11 cellular contexts compared by ENCODE assay signal in genomic region chr2:157840568-157841156, GRCh38. TPM values are rescaled to one million over a fixed set of nuclear protein-coding genes. Genes with fewer than 3 reads are reported as not detected.
DNase-seq lines count a peak whose midpoint lies in the region; ATAC-seq, FAIRE-seq and TF ChIP-seq lines count a peak whose summit lies in the region.
"Had no signal": no experiment of that assay in that cellular context is flagged by ENCODE, and none has a peak within 500 bp of the region (broad histone marks: within the 10 kb centered on the region; RNA-seq: fewer than 3 reads in every experiment).

No MANE protein-coding gene starts in this region.

- no peak overlapping the region for H3K18ac ChIP-seq in IMR-90 (ENCODE audit: low read depth, low read length)

- H2BK15ac ChIP-seq in IMR-90 (ENCODE audit: low read depth, low read length), result no peak overlapping the region

- H3K27me3 Mint-ChIP-seq in astrocyte (ENCODE audit: low read depth, unreplicated experiment), result no peaks in the 10 kb centered on the region
- H3K27me3 Mint-ChIP-seq: CD4-positive, alpha-beta T cell had no signal

- no peak overlapping the region for H2AK9ac ChIP-seq in IMR-90 (replicated peaks; ENCODE audit: low read depth, low read length, poor library complexity)

- H3K36me3 Mint-ChIP-seq in astrocyte (ENCODE audit: low read depth, unreplicated experiment), result peaks cover 15% of the 10 kb centered on the region

- no peaks in the 10 kb centered on the region for H3K9me3 Mint-ChIP-seq in astrocyte (ENCODE audit: unreplicated experiment)
- H3K9me3 Mint-ChIP-seq: CD4-positive, alpha-beta T cell had no signal

- H3K27ac ChIP-seq in IMR-90 (ENCODE audit: insufficient read depth, low read length) (no peak overlapping the region), astrocyte (ENCODE audit: low read depth, low read length) (no peak overlapping the region), right atrium auricular region (peak overlapping the region; percentile 81)

- peaks cover 27% of the 10 kb centered on the region for H3K4me1 ChIP-seq in IMR-90 (ENCODE audit: control insufficient read depth, insufficient read depth, low read length)
- peaks cover 52% of the 10 kb centered on the region for H3K4me1 ChIP-seq in astrocyte (ENCODE audit: insufficient read depth, low read length)
- peaks cover 0 to 98% of the 10 kb centered on the region in 2 donors for H3K4me1 ChIP-seq in right atrium auricular region

- no peak overlapping the region for H4K8ac ChIP-seq in IMR-90 (ENCODE audit: low read depth in 2 of 2, low read length in 2 of 2)

- H3K4ac ChIP-seq in IMR-90 (ENCODE audit: low read depth, low read length), result no peak overlapping the region

- dilution Hi-C loops in IMR-90 (cut with HindIII; ENCODE audit: low sequenced_read_pairs, unreplicated experiment), result no loop called here

- TF ChIP-seq POLR2A in IMR-90 (IDR thresholded peaks at IDR 0.05; ENCODE audit: low read depth, low read length), result no peak

- H3K36me3 ChIP-seq in IMR-90 (ENCODE audit: control insufficient read depth, insufficient read depth, low read length), result peaks cover 1% of the 10 kb centered on the region; the same call in 1 of the 2 replicates
- no peaks in the 10 kb centered on the region for H3K36me3 ChIP-seq in astrocyte (ENCODE audit: insufficient read depth, low read length)
- H3K36me3 ChIP-seq in right atrium auricular region, result no peaks in the 10 kb centered on the region

- H3K9me1 ChIP-seq in IMR-90 (ENCODE audit: insufficient read depth, low read length), result peaks cover 38% of the 10 kb centered on the region

- H3K9ac ChIP-seq in IMR-90 (ENCODE audit: low read depth, low read length) (no peak overlapping the region), astrocyte (ENCODE audit: low read length) (no peak overlapping the region)

- peaks cover 46 to 83% of the 10 kb centered on the region in 2 experiments for H3K79me1 ChIP-seq in IMR-90 (ENCODE audit: low read depth in 1 of 2, low read length in 2 of 2)

- WGBS in IMR-90 (ENCODE audit: extremely low coverage in 2 of 2, insufficient read length in 1 of 2), 2 experiments, result 93% methylated on average over 2 of the region's 10 CpGs; no CpG with 5 or more reads in 1 of the 2 experiments

- no peak overlapping the region for H2BK20ac ChIP-seq in IMR-90 (ENCODE audit: low read depth, low read length)

- H2AK5ac ChIP-seq in IMR-90 (ENCODE audit: low read depth, low read length), result 0 out of 2 replicates have a peak overlapping the region, but pooled peaks have one; percentile 3

- H3K9me3 ChIP-seq in IMR-90 (ENCODE audit: control insufficient read depth, insufficient read depth, low read length) (no peaks in the 10 kb centered on the region), astrocyte (ENCODE audit: insufficient read depth, low read depth, low read length) (no peaks in the 10 kb centered on the region), right atrium auricular region (no peaks in the 10 kb centered on the region)

- intact Hi-C loops in IMR-90 (cut with micrococcal nuclease), result no loop called here

- no peak overlapping the region for H3K14ac ChIP-seq in IMR-90 (replicated peaks; ENCODE audit: low read depth, low read length)

- H2AFZ ChIP-seq in IMR-90 (replicated peaks; ENCODE audit: low read length, poor library complexity) (no peak overlapping the region), astrocyte (ENCODE audit: low read depth, low read length) (no peak overlapping the region)

- no peak overlapping the region for H4K91ac ChIP-seq in IMR-90 (ENCODE audit: insufficient read depth, low read depth, low read length)

- H2BK120ac ChIP-seq in IMR-90 (ENCODE audit: low read depth, low read length), result no peak overlapping the region

- peak; percentile 39 for DNase-seq in IMR-90
- DNase-seq in astrocyte (ENCODE audit: low read depth), result peak; percentile 76
- DNase-seq in right atrium auricular region (ENCODE audit: low spot score), result no peak
- DNase-seq in retinal pigment epithelial cell (ENCODE audit: low read depth), result no peak
- no peak for DNase-seq in activated CD4-positive, alpha-beta T cell treated with anti-CD3 and anti-CD28 coated beads, Interleukin-2, amount 50 U/mL, for 48 hours
- no peak for DNase-seq in stimulated activated CD4-positive, alpha-beta T cell treated with anti-CD3 and anti-CD28 coated beads, Interleukin-12 subunit alpha, Interleukin-12 subunit beta, amount 100 ng/mL, for 4 hours
- DNase-seq: CD4-positive, alpha-beta T cell; hypothalamus; NCI-H187 had no signal

- peaks cover 80% of the 10 kb centered on the region for H3K4me1 Mint-ChIP-seq in astrocyte (ENCODE audit: low read depth, unreplicated experiment)

- CTCF ChIA-PET in IMR-90 (lab: Yijun Ruan, JAX), result no interaction called here

- TF ChIP-seq CTCF in IMR-90 (conservative IDR thresholded peaks at IDR 0.05; ENCODE audit: low read depth, low read length) (no peak; the same call in 1 of the 2 replicates), astrocyte (IDR thresholded peaks at IDR 0.05; ENCODE audit: insufficient read depth, low read depth, low read length) (peak; percentile 13), right atrium auricular region (IDR thresholded peaks at IDR 0.05) (peak in 1 of 2 donors; percentile 32), retinal pigment epithelial cell (conservative IDR thresholded peaks at IDR 0.05; ENCODE audit: low read depth, low read length) (peak; percentile 36)

- in situ Hi-C loops in IMR-90 (cut with MboI; ENCODE audit: low sequenced_read_pairs), result no loop called here

- TF ChIP-seq RAD21 in IMR-90 (IDR thresholded peaks at IDR 0.05; ENCODE audit: low read length), result no peak

- H3K4me3 Mint-ChIP-seq in astrocyte (ENCODE audit: unreplicated experiment), result no peak overlapping the region
- H3K4me3 Mint-ChIP-seq: CD4-positive, alpha-beta T cell had no signal

- no peak overlapping the region for H3K56ac ChIP-seq in IMR-90 (ENCODE audit: extremely low read depth, insufficient read depth, low read length)

- peaks cover 17% of the 10 kb centered on the region for H4K20me1 ChIP-seq in IMR-90 (ENCODE audit: insufficient read depth, low read length)
- peaks cover 58% of the 10 kb centered on the region for H4K20me1 ChIP-seq in astrocyte (ENCODE audit: insufficient read depth, low read length)

- no TSS peak for BruUV-seq in IMR-90 (replicated peaks; lab: Mats Ljungman, UMichigan)

- no peak overlapping the region for H3K27ac Mint-ChIP-seq in astrocyte (ENCODE audit: unreplicated experiment)
- H3K27ac Mint-ChIP-seq: CD4-positive, alpha-beta T cell had no signal

- no peak for ATAC-seq in IMR-90 (ENCODE audit: low read depth)
- ATAC-seq in HG02571 (IDR thresholded peaks at IDR 0.05; ENCODE audit: unreplicated experiment), result no peak
- ATAC-seq in HG02610 (IDR thresholded peaks at IDR 0.05; ENCODE audit: unreplicated experiment), result no peak

- peaks cover 84% of the 10 kb centered on the region for H3K79me2 ChIP-seq in astrocyte (ENCODE audit: insufficient read depth, low read length)

- peak overlapping the region; percentile 12; the same call in 1 of the 2 replicates for H3K23ac ChIP-seq in IMR-90 (ENCODE audit: low read depth, low read length)

- POLR2A ChIA-PET in IMR-90 (lab: Charles Lee; ENCODE audit: unreplicated experiment), result no interaction called here

- no peak overlapping the region for H3K4me2 ChIP-seq in IMR-90 (ENCODE audit: low read depth, low read length)
- peak overlapping the region; percentile 45 for H3K4me2 ChIP-seq in astrocyte (ENCODE audit: low read length)

- H3K4me3 ChIP-seq in IMR-90 (ENCODE audit: insufficient read depth, low read depth, low read length) (no peak overlapping the region), astrocyte (ENCODE audit: insufficient read depth, low read depth, low read length) (no peak overlapping the region), right atrium auricular region (no peak overlapping the region), retinal pigment epithelial cell (ENCODE audit: low read length) (no peak overlapping the region)

- FAIRE-seq in astrocyte (lab: Jason Lieb, UNC), result no peak

- H2BK5ac ChIP-seq in IMR-90 (ENCODE audit: low read depth, low read length, poor library complexity, severe bottlenecking), result no peak overlapping the region

- H4K5ac ChIP-seq in IMR-90 (ENCODE audit: low read depth, low read length), result no peak overlapping the region

- H3K27me3 ChIP-seq in IMR-90 (ENCODE audit: control insufficient read depth, insufficient read depth, low read length), result no peaks in the 10 kb centered on the region
- H3K27me3 ChIP-seq in astrocyte (ENCODE audit: insufficient read depth, low read length), result no peaks in the 10 kb centered on the region
- no peaks in the 10 kb centered on the region for H3K27me3 ChIP-seq in right atrium auricular region

TF ChIP-seq in IMR-90, 13 proteins besides CTCF, POLR2A, EP300 and RAD21:
- TF ChIP-seq MAFK (IDR thresholded peaks at IDR 0.05; ENCODE audit: low read depth, low read length) (no peak), CEBPB (IDR thresholded peaks at IDR 0.05; ENCODE audit: low read depth, low read length) (peak; percentile 12; the same call in 1 of the 2 replicates)
TF ChIP-seq in IMR-90: peak in this region for 1.

RNA-seq across cellular contexts. Expression of gene ACVR1, which starts 35.5 kb away (rescaled TPM):
- total RNA-seq in IMR-90 (2012; rRNA removed), result 21.1 and 24.2 TPM in 2 replicates
- 32.0 and 40.8 TPM in 2 replicates for polyA plus RNA-seq in IMR-90 (2012; rRNA removed)
- polyA plus RNA-seq in IMR-90 (2012; cell fraction: cytosol; rRNA removed), result 24.3 and 50.9 TPM in 2 replicates
- polyA plus RNA-seq in IMR-90 (2012; cell fraction: nucleus; rRNA removed; ENCODE audit: low replicate concordance), result 13.1 and 33.6 TPM in 2 replicates
- total RNA-seq in astrocyte, result 45.9 and 54.6 TPM in 2 replicates
- 10 to 100 TPM; 34.5 to 36.8 TPM for total RNA-seq in right atrium auricular region

Comparison
In these comparisons a context has a peak if more than half of its experiments do, and no peak if none do; other contexts are left out.
1. DNase-seq: peak in IMR-90 (single experiment) and astrocyte (single experiment); none in right atrium auricular region (single experiment), retinal pigment epithelial cell (single experiment), activated CD4-positive, alpha-beta T cell treated with anti-CD3 and anti-CD28 coated beads, Interleukin-2, amount 50 U/mL, for 48 hours (0 of 2) and stimulated activated CD4-positive, alpha-beta T cell treated with anti-CD3 and anti-CD28 coated beads, Interleukin-12 subunit alpha, Interleukin-12 subunit beta, amount 100 ng/mL, for 4 hours (single experiment).
2. H3K27ac ChIP-seq: peak in right atrium auricular region (2 of 2); none in IMR-90 (single experiment) and astrocyte (single experiment).